Comparison of ENCODE assay signal across 21 cellular contexts in genomic region chr2:8666581-8666980, GRCh38.
"Had no signal": no experiment of that assay in that cellular context is flagged by ENCODE, and none has a peak within 500 bp of the region (broad histone marks: within the 10 kb centered on the region; RNA-seq: fewer than 3 reads in every experiment).

No MANE protein-coding gene starts in this region.

- H3K9me3 ChIP-seq: MG63, SJSA1 had no signal

- H3K4me1 Mint-ChIP-seq: IgD-negative memory B cell had no signal

- H3K4me3 Mint-ChIP-seq: IgD-negative memory B cell had no signal

- DNase-seq: KBM-7, MG63, NCI-H1092 treated with DMSO at 0.1 percent for 48 hours, NCI-H1436, NCI-H187, NCI-H2029, NCI-H2081 treated with DMSO at 0.1 percent for 48 hours, NCI-H2171, NCI-H226, NCI-H446, NCI-H510A, NCI-H524 treated with DMSO at 0.1 percent for 48 hours, NCI-H69, NCI-H774, Right ventricle myocardium superior, RPMI8226, SIG-M5 had no signal

- H3K27me3 ChIP-seq: MG63, SJSA1 had no signal

- H3K27ac Mint-ChIP-seq: IgD-negative memory B cell had no signal

- H3K9me3 Mint-ChIP-seq: IgD-negative memory B cell had no signal

- H3K36me3 Mint-ChIP-seq: IgD-negative memory B cell had no signal

- H3K4me3 ChIP-seq: MG63, SJSA1, SK-N-MC had no signal

- H3K27ac ChIP-seq: HL-60, SJSA1, SK-N-MC had no signal

- H3K36me3 ChIP-seq: MG63, SJSA1 had no signal
